In the genomic region with DNA sequence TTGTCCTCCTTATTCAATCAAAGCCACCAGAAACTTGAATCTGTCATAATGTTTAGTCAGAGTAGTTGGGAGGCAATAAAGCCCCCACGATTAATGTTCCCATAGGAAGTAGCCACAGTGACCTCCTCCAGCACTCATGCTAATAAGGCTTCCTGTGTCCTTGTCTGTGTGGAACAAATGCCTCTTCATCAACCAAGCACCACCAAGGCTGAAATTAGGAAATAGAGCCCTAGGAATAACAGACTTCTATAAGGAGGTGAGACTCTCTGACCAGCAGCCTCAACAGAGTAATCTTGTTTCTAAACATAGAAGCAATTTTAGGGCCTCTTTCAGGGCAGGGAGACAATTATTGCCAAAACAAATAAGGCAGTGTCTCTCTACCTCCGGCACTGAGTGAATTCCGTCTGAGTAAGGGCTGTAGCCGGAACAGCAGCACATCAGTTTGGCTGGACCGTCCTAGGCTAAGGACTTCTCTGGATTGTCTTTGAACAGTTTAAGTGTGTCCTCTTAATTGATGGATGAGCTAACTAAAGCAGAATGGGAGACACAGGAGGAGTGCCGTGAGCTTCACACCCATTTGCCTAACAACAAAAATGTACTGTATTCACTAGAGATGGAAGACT, we compare ENCODE assay signal across 23 cellular contexts.
DNase-seq lines count a peak whose midpoint lies in the region; ATAC-seq and TF ChIP-seq lines count a peak whose summit lies in the region.
"Had no signal": no experiment of that assay in that cellular context is flagged by ENCODE, and none has a peak within 500 bp of the region (broad histone marks: within the 10 kb centered on the region; RNA-seq: fewer than 3 reads in every experiment).

No MANE protein-coding gene starts in this region.

- H4K20me1 ChIP-seq in BLaER1, result no peaks in the 10 kb centered on the region

- H3K79me2 ChIP-seq in mesendoderm (ENCODE audit: control insufficient read depth, insufficient read depth, low read length), result no peaks in the 10 kb centered on the region

- H3K9me3 ChIP-seq in BLaER1 (no peaks in the 10 kb centered on the region), esophagus muscularis mucosa (peaks cover 0 to 5% (median under 1%) of the 10 kb centered on the region in 4 donors)
- H3K9me3 ChIP-seq: Caco-2, MG63, SK-N-SH had no signal

- H3K56ac ChIP-seq in mesendoderm (ENCODE audit: low read length), result no peak overlapping the region

- H3K4ac ChIP-seq in mesendoderm (ENCODE audit: low read depth, low read length), result no peak overlapping the region

- ATAC-seq in HG03460 (IDR thresholded peaks at IDR 0.05; ENCODE audit: unreplicated experiment) (no peak), HG03521 (IDR thresholded peaks at IDR 0.05; ENCODE audit: unreplicated experiment) (no peak)

- H4K8ac ChIP-seq in mesendoderm (ENCODE audit: low read depth, low read length), result no peak overlapping the region

- no peak overlapping the region for H3K27ac ChIP-seq in BLaER1
- H3K27ac ChIP-seq in esophagus muscularis mucosa (replicated peaks in 1 of 4), result peak overlapping the region; percentile 2 to 38 (median 30)
- H3K27ac ChIP-seq in mesendoderm (ENCODE audit: low read depth, low read length), result no peak overlapping the region
- H3K27ac ChIP-seq: GM23248, RWPE1 had no signal

- H3K4me2 ChIP-seq in BLaER1 (peak overlapping the region; percentile 38), mesendoderm (ENCODE audit: low read length) (no peak overlapping the region)
- H3K4me2 ChIP-seq: SK-N-SH had no signal

- H3K4me3 ChIP-seq in BLaER1, result no peak overlapping the region
- H3K4me3 ChIP-seq in esophagus muscularis mucosa, result no peak overlapping the region
- H3K4me3 ChIP-seq in mesendoderm (ENCODE audit: low read length), result no peak overlapping the region
- H3K4me3 ChIP-seq: GM23248, MG63 had no signal

- H3K36me3 Mint-ChIP-seq in nephron progenitor cell (ENCODE audit: low read depth), result no peaks in the 10 kb centered on the region

- no peaks in the 10 kb centered on the region for H3K79me1 ChIP-seq in mesendoderm (ENCODE audit: low read length)

- H2BK5ac ChIP-seq in mesendoderm (ENCODE audit: low read length), result no peak overlapping the region

- 35% methylated on average over 6 of the region's 6 CpGs for WGBS in esophagus muscularis mucosa
- no CpG with 5 or more reads among the region's 6 CpGs for WGBS in mesendoderm (ENCODE audit: extremely low coverage, insufficient coverage, low lambda C conversion rate)

- H3K27me3 ChIP-seq in BLaER1 (no peaks in the 10 kb centered on the region), esophagus muscularis mucosa (no peaks in the 10 kb centered on the region), mesendoderm (ENCODE audit: insufficient read depth, low read length, poor library complexity) (no peaks in the 10 kb centered on the region)
- H3K27me3 ChIP-seq: MG63 had no signal

- H2BK120ac ChIP-seq in mesendoderm (ENCODE audit: low read depth, low read length), result no peak overlapping the region

- peaks cover 7% of the 10 kb centered on the region for H3K27me3 Mint-ChIP-seq in nephron progenitor cell (ENCODE audit: low read depth, poor library complexity)
- H3K27me3 Mint-ChIP-seq: CD4-positive, alpha-beta T cell had no signal

- H3K4me1 ChIP-seq in BLaER1 (peaks cover 11% of the 10 kb centered on the region), esophagus muscularis mucosa (peaks cover 7 to 34% (median 13%) of the 10 kb centered on the region in 4 donors), mesendoderm (ENCODE audit: control insufficient read depth, low read depth, low read length) (no peaks in the 10 kb centered on the region)
- H3K4me1 ChIP-seq: Caco-2 had no signal

- H2BK15ac ChIP-seq in mesendoderm (replicated peaks; ENCODE audit: low read depth), result no peak overlapping the region

- H3K9me3 Mint-ChIP-seq in nephron progenitor cell, result peaks cover 11% of the 10 kb centered on the region

- H3K23ac ChIP-seq in mesendoderm (ENCODE audit: low read length), result no peak overlapping the region

- H3K4me1 Mint-ChIP-seq in nephron progenitor cell, result peaks cover 20% of the 10 kb centered on the region
- H3K4me1 Mint-ChIP-seq: H9 had no signal

- H3K27ac Mint-ChIP-seq in nephron progenitor cell, result peak overlapping the region; percentile 66
- H3K27ac Mint-ChIP-seq: CD4-positive, alpha-beta T cell; H9 had no signal

- DNase-seq in NCI-H2227 (lab: John Stamatoyannopoulos, UW; ENCODE audit: unreplicated experiment), result peak; percentile 0
- no peak for DNase-seq in esophagus muscularis mucosa (ENCODE audit: extremely low spot score)
- no peak for DNase-seq in nephron progenitor cell
- no peak for DNase-seq in mesendoderm
- DNase-seq: Caco-2; CD4-positive, alpha-beta T cell; GM23248; H9; IMR-90; KG1; MG63; NCI-H1105 treated with DMSO at 0.1 percent for 48 hours; NCI-H146; NCI-H1930; NCI-H2107; NCI-H446 treated with DMSO at 0.1 percent for 48 hours; NCI-H526 treated with DMSO at 0.1 percent for 48 hours; SIG-M5; SK-N-SH had no signal

- H3K18ac ChIP-seq in mesendoderm (ENCODE audit: low read length), result no peak overlapping the region

- H2AK5ac ChIP-seq in mesendoderm (ENCODE audit: low read length), result no peak overlapping the region

- H3K36me3 ChIP-seq in BLaER1 (no peaks in the 10 kb centered on the region), esophagus muscularis mucosa (no peaks in the 10 kb centered on the region), mesendoderm (ENCODE audit: control insufficient read depth, insufficient read depth, low read length) (no peaks in the 10 kb centered on the region)
- H3K36me3 ChIP-seq: MG63 had no signal

- no peak overlapping the region for H3K9ac ChIP-seq in BLaER1
- H3K9ac ChIP-seq in mesendoderm (ENCODE audit: low read length), result no peak overlapping the region
- H3K9ac ChIP-seq: GM23248, SK-N-SH had no signal

- no peak for TF ChIP-seq POLR2A in esophagus muscularis mucosa (IDR thresholded peaks at IDR 0.05; ENCODE audit: low read depth)

- no peak for TF ChIP-seq EP300 in esophagus muscularis mucosa (IDR thresholded peaks at IDR 0.05)

- TF ChIP-seq CTCF in esophagus muscularis mucosa (IDR thresholded peaks at IDR 0.05) (no peak), nephron progenitor cell (IDR thresholded peaks at IDR 0.05) (no peak)

- no peak overlapping the region for H3K4me3 Mint-ChIP-seq in nephron progenitor cell
- H3K4me3 Mint-ChIP-seq: CD4-positive, alpha-beta T cell; H9 had no signal

- intact Hi-C loops in esophagus muscularis mucosa (cut with DNase I), result no loop called here

- no peak overlapping the region for H4K5ac ChIP-seq in mesendoderm (ENCODE audit: low read length)

Comparison
In these comparisons a context has a peak if more than half of its experiments do, and no peak if none do; other contexts are left out.
1. H3K27ac ChIP-seq: peak in esophagus muscularis mucosa (4 of 4); none in BLaER1 (single experiment) and mesendoderm (single experiment).